In the genomic region with DNA sequence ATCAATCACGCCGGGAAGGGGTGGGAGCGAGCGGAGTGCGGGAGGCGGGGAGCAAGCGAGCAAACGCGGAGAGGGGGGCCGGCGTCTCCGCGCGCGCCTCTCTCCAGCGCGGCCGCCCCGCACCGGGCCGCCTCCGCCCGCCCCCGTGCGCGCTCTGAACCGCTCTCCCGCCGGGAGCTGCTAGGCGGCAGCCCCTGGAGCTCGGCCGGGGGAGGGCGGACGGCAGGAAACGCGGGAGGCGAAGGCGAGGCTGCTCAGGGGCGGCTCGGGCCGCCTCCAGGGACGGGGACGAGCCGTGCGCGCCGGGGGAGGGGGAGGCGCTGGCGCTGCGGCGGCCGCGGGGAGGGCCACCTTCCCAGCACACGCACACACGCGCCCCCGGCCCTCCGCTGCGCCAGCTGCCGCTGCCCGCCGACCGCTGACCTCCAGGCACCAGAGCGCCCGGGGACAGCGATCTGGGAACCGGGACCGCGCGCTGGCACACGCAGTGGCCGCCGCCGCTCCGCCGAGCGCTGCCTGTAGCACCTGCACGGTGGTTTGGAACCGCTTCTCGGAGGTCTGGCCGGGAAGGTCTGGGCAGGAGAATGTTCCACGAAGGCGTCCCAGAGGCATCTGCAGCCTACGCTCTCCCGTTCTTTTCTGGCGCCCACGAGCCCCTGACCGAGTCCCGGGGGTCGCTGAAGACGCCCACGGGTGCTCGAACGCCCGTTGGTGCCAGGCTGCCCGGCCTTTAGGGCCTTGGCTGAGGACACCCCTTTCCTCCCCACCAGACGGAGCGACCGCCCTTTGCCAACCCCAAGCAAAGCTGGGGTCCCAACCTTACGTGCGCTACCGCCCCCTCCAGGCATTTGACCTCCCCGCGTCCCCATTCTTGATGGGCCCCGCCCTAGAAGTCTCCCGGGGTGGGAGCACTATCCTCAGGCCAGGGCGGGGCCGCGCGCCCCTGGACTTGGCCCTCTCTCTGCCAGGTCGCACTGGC, we compare ENCODE assay signal across 10 cellular contexts. TPM values are rescaled to one million over a fixed set of nuclear protein-coding genes. Genes with fewer than 3 reads are reported as not detected.
DNase-seq lines count a peak whose midpoint lies in the region; ATAC-seq and TF ChIP-seq lines count a peak whose summit lies in the region.
"Had no signal": no experiment of that assay in that cellular context is flagged by ENCODE, and none has a peak within 500 bp of the region (broad histone marks: within the 10 kb centered on the region; RNA-seq: fewer than 3 reads in every experiment).

A gene (minus strand): TSS at position 3 of the 979 bp plus-strand sequence. CDS start 198 bp downstream, outside the sequence.

- peaks cover 2% of the 10 kb centered on the region for H3K4me1 Mint-ChIP-seq in progenitor cell of endocrine pancreas (ENCODE audit: low read depth)

- H3K36me3 Mint-ChIP-seq in progenitor cell of endocrine pancreas (ENCODE audit: insufficient read depth): no peaks in the 10 kb centered on the region

- H3K27me3 Mint-ChIP-seq in progenitor cell of endocrine pancreas: peaks cover 76% of the 10 kb centered on the region

- peaks cover 4 to 27% (median 7%) of the 10 kb centered on the region in 3 donors for H3K4me1 ChIP-seq in esophagus squamous epithelium

- H3K36me3 ChIP-seq in esophagus squamous epithelium: no peaks in the 10 kb centered on the region
- H3K36me3 ChIP-seq: uterus had no signal

- H3K9me3 Mint-ChIP-seq in progenitor cell of endocrine pancreas (ENCODE audit: low read depth): no peaks in the 10 kb centered on the region
- H3K9me3 Mint-ChIP-seq: activated T-helper 2 cell treated with anti-CD3 and anti-CD28 coated beads, Interferon-gamma antibody, Interleukin-2, Interleukin-4, amounts not matched to agents 10 μg/mL and 5 μg/mL and 100 μg/mL, durations not matched to agents 14 hours and 24 hours and 36 hours had no signal

- TF ChIP-seq CTCF in esophagus squamous epithelium (IDR thresholded peaks at IDR 0.05): no peak
- no peak for TF ChIP-seq CTCF in progenitor cell of endocrine pancreas (IDR thresholded peaks at IDR 0.05; ENCODE audit: unreplicated experiment)

- ATAC-seq in HG02981 (IDR thresholded peaks at IDR 0.05; ENCODE audit: unreplicated experiment) (no peak), HG03439 (IDR thresholded peaks at IDR 0.05; ENCODE audit: unreplicated experiment) (no peak)

- H3K27me3 ChIP-seq in esophagus squamous epithelium: peaks cover 9 to 88% (median 23%) of the 10 kb centered on the region in 4 donors

- DNase-seq in DMS114 treated with DMSO at 0.1 percent for 48 hours (lab: John Stamatoyannopoulos, UW; ENCODE audit: unreplicated experiment) (peak; percentile 13), NCI-H1092 treated with DMSO at 0.1 percent for 48 hours (lab: John Stamatoyannopoulos, UW) (peak; percentile 45), esophagus squamous epithelium (lab: John Stamatoyannopoulos, UW) (no peak), progenitor cell of endocrine pancreas (ENCODE audit: low spot score, unreplicated experiment) (no peak), hippocampal formation (lab: John Stamatoyannopoulos, UW) (no peak)
- no peak for DNase-seq in activated CD4-positive, alpha-beta T cell treated with anti-CD3 and anti-CD28 coated beads, Interleukin-2, amount 50 U/mL, for 1 hour
- DNase-seq: uterus had no signal

- no peaks in the 10 kb centered on the region for H3K9me3 ChIP-seq in esophagus squamous epithelium
- H3K9me3 ChIP-seq: uterus had no signal

- no peak within 1 kb of the TSS for H3K27ac Mint-ChIP-seq in progenitor cell of endocrine pancreas
- H3K27ac Mint-ChIP-seq: activated T-helper 2 cell treated with anti-CD3 and anti-CD28 coated beads, Interferon-gamma antibody, Interleukin-2, Interleukin-4, amounts not matched to agents 10 μg/mL and 5 μg/mL and 100 μg/mL, durations not matched to agents 14 hours and 24 hours and 36 hours had no signal

- H3K27ac ChIP-seq in esophagus squamous epithelium: no peak within 1 kb of the TSS
- H3K27ac ChIP-seq: uterus had no signal

- peak within 1 kb of the TSS; percentile 61 for H3K4me3 Mint-ChIP-seq in progenitor cell of endocrine pancreas (ENCODE audit: low read depth)

- WGBS in esophagus squamous epithelium, 2 donors: 20% methylated on average over 2 of the region's 111 CpGs; no CpG with 5 or more reads in 1 of the 2 donors

- peak within 1 kb of the TSS; percentile 6 to 54 (median 23) for H3K4me3 ChIP-seq in esophagus squamous epithelium
- H3K4me3 ChIP-seq: uterus had no signal

- TF ChIP-seq POLR2A in esophagus squamous epithelium (IDR thresholded peaks at IDR 0.05): no peak

- intact Hi-C loops in esophagus squamous epithelium (cut with DNase I): no loop called here

RNA-seq across cellular contexts. Expression of the gene that starts here (rescaled TPM):
- total RNA-seq in esophagus squamous epithelium (not detected), progenitor cell of endocrine pancreas (0.49 and 0.84 TPM in 2 replicates)
- total RNA-seq: activated T-helper 2 cell treated with anti-CD3 and anti-CD28 coated beads, Interferon-gamma antibody, Interleukin-2, Interleukin-4, amounts not matched to agents 10 μg/mL and 5 μg/mL and 100 μg/mL, durations not matched to agents 14 hours and 24 hours and 36 hours had no signal

Comparison
In these comparisons a context has a peak if more than half of its experiments do, and no peak if none do; other contexts are left out.
1. DNase-seq: peak in DMS114 treated with DMSO at 0.1 percent for 48 hours (single experiment) and NCI-H1092 treated with DMSO at 0.1 percent for 48 hours (single experiment); none in esophagus squamous epithelium (single experiment), progenitor cell of endocrine pancreas (single experiment), hippocampal formation (0 of 2) and activated CD4-positive, alpha-beta T cell treated with anti-CD3 and anti-CD28 coated beads, Interleukin-2, amount 50 U/mL, for 1 hour (single experiment).